8 cellular contexts compared by ENCODE assay signal in the genomic region with DNA sequence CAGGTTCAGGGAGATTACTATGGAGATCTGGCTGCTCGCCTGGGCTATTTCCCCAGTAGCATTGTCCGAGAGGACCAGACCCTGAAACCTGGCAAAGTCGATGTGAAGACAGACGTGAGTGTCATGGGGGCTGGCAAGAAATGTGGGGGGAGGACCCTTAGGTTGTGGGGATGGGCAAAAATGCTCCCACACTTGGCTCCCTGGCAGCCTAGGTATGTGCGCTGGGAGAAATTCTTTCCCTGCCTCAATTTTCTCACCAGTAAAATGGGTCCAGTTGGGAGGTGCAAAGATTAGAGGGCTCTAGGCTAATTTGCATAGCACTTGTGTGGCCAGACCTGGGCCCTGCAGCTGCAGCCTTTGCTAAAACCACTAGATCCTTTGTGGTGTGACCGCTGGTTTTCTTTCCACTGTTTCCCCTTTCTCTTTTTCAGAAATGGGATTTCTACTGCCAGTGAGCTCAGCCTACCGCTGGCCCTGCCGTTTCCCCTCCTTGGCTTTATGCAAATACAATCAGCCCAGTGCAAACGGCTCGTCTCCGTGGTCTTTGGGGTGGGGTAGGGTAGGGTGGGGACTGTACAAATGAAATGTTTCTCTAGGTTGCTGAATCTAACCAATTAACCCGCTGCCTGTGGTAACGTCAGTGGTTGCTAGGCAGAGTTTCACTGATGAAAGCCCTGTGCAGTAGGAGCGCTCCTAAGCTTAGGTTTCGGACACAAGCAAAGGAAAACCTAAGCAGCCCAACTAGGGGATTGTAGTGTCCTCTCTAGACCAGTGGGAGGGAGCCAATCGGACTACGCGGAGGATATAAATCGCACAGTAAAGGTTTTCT. TPM values are rescaled to one million over a fixed set of nuclear protein-coding genes. Genes with fewer than 3 reads are reported as not detected.
DNase-seq lines count a peak whose midpoint lies in the region; ATAC-seq and TF ChIP-seq lines count a peak whose summit lies in the region.

No MANE protein-coding gene starts in this region.

- peak overlapping the region; percentile 81 for H3K4me3 Mint-ChIP-seq in Caco-2 (ENCODE audit: unreplicated experiment)

- H3K4me3 ChIP-seq in Caco-2 (ENCODE audit: low read depth, low read length) (peak overlapping the region; percentile 64), HUES64 (ENCODE audit: low read length) (peak overlapping the region; percentile 79), OCI-LY1 (ENCODE audit: low read depth, low read length, poor library complexity, severe bottlenecking) (peak overlapping the region; percentile 73), epithelial cell of proximal tubule (ENCODE audit: low read depth, low read length) (peak overlapping the region; percentile 76)

- no peaks in the 10 kb centered on the region; the same call in 1 of the 2 replicates for H3K36me3 ChIP-seq in Caco-2 (ENCODE audit: control insufficient read depth, insufficient read depth, low read length)
- H3K36me3 ChIP-seq in HUES64 (ENCODE audit: insufficient read depth, low read length), result no peaks in the 10 kb centered on the region
- H3K36me3 ChIP-seq in OCI-LY1 (ENCODE audit: insufficient read depth, low read length), result peaks cover 8% of the 10 kb centered on the region

- CTCF ChIA-PET in Caco-2 (lab: Charles Lee), result interaction anchor here (0.9 to 3.3 kb wide), 11 partner anchors 21 to 313 kb away, joined by 3 to 49 read pairs (median 6); a partner anchor contains a TSS

- POLR2A ChIA-PET in Caco-2 (lab: Charles Lee), result interaction anchor here (0.5 to 3.2 kb wide), 26 partner anchors 11 to 1690 kb away, joined by 3 to 147 read pairs (median 5); a partner anchor contains a TSS

- intact Hi-C loops in Caco-2 (cut with micrococcal nuclease; ENCODE audit: unreplicated experiment), result loop anchor here (1.0 to 2.0 kb wide), 2 partner anchors 30 to 61 kb away; a partner anchor contains a TSS

- no peak for TF ChIP-seq CTCF in Caco-2 (IDR thresholded peaks at IDR 0.05; ENCODE audit: insufficient read depth in 1 of 2, low read depth in 1 of 2, low read length in 1 of 2, severe bottlenecking in 1 of 2, unreplicated experiment in 1 of 2)
- no peak for TF ChIP-seq CTCF in OCI-LY1 (IDR thresholded peaks at IDR 0.05; ENCODE audit: low read length)
- no peak for TF ChIP-seq CTCF in epithelial cell of proximal tubule (conservative IDR thresholded peaks at IDR 0.05; ENCODE audit: low read depth, low read length)

- no peaks in the 10 kb centered on the region for H4K20me1 ChIP-seq in OCI-LY1 (ENCODE audit: insufficient read depth, low read length)

- peak; percentile 58 for ATAC-seq in GM21526 (IDR thresholded peaks at IDR 0.05; ENCODE audit: low FRiP score, unreplicated experiment)

- H3K4me1 ChIP-seq in Caco-2 (peaks cover 6% of the 10 kb centered on the region; the same call in 1 of the 2 replicates), HUES64 (ENCODE audit: insufficient read depth, low read length) (peaks cover 6% of the 10 kb centered on the region; the same call in 1 of the 2 replicates), OCI-LY1 (ENCODE audit: insufficient read depth, low read length, severe bottlenecking) (peaks cover 52% of the 10 kb centered on the region)

- H3K9ac ChIP-seq in HUES64 (ENCODE audit: low read depth, low read length), result peak overlapping the region; percentile 94
- H3K9ac ChIP-seq in OCI-LY1 (ENCODE audit: low read length), result peak overlapping the region; percentile 86

- DNase-seq in Caco-2 (peak; percentile 91 to 95), activated T-cell treated with anti-CD3 and anti-CD28 coated beads for 24 hours (ENCODE audit: low read depth) (peak; percentile 82), epithelial cell of proximal tubule (ENCODE audit: low read depth) (peak; percentile 74), mucosa of gallbladder (ENCODE audit: low spot score) (peak; percentile 96)
- peak; percentile 82 for DNase-seq in stimulated activated CD8-positive, alpha-beta memory T cell treated with anti-CD3 and anti-CD28 coated beads, Interleukin-4, amount 100 ng/mL, for 4 hours (ENCODE audit: low read depth in 2 of 2, low spot score in 1 of 2)

- H3K4me1 Mint-ChIP-seq in Caco-2 (ENCODE audit: low read depth, unreplicated experiment), result peaks cover 18% of the 10 kb centered on the region

- no peaks in the 10 kb centered on the region for H3K27me3 Mint-ChIP-seq in Caco-2 (ENCODE audit: insufficient read depth, unreplicated experiment)

- H3K9me2 ChIP-seq in OCI-LY1 (ENCODE audit: low read depth, low read length), result no peaks in the 10 kb centered on the region

- BruUV-seq in Caco-2 (replicated peaks; lab: Mats Ljungman, UMichigan), result TSS peak; percentile 94

- H3K27me3 ChIP-seq in Caco-2 (replicated peaks; ENCODE audit: control insufficient read depth, insufficient read depth, low read length) (no peaks in the 10 kb centered on the region), HUES64 (ENCODE audit: insufficient read depth, low read length) (no peaks in the 10 kb centered on the region), OCI-LY1 (ENCODE audit: insufficient read depth, low read length) (no peaks in the 10 kb centered on the region)

- H3K79me2 ChIP-seq in OCI-LY1 (ENCODE audit: insufficient read depth, low read length), result no peaks in the 10 kb centered on the region

- H3K9me3 Mint-ChIP-seq in Caco-2 (ENCODE audit: unreplicated experiment), result no peaks in the 10 kb centered on the region

- no peaks in the 10 kb centered on the region for H3F3A ChIP-seq in OCI-LY1 (ENCODE audit: insufficient read depth, low read length)

- WGBS in HUES64, result 14% methylated on average over 19 of the region's 19 CpGs

- H3K27ac ChIP-seq in HUES64 (ENCODE audit: low read depth, low read length) (peak overlapping the region; percentile 100), OCI-LY1 (ENCODE audit: low read depth, low read length, poor library complexity, severe bottlenecking) (peak overlapping the region; percentile 99)

- H3K9me3 ChIP-seq in Caco-2 (no peaks in the 10 kb centered on the region), HUES64 (ENCODE audit: insufficient read depth, low read depth, low read length) (no peaks in the 10 kb centered on the region), OCI-LY1 (ENCODE audit: low read length) (no peaks in the 10 kb centered on the region)

- H3K27ac Mint-ChIP-seq in Caco-2 (ENCODE audit: unreplicated experiment), result peak overlapping the region; percentile 83

- peak overlapping the region; percentile 85 for H3K4me2 ChIP-seq in OCI-LY1 (ENCODE audit: low read length)

- no peak overlapping the region for H2AFZ ChIP-seq in OCI-LY1 (ENCODE audit: low read length)

- peaks cover 17% of the 10 kb centered on the region for H3K36me3 Mint-ChIP-seq in Caco-2 (ENCODE audit: insufficient read depth, unreplicated experiment)

RNA-seq across cellular contexts. Expression of a gene that starts 0.9 kb away (rescaled TPM):
- total RNA-seq in Caco-2 (2022) (19.9 and 21.5 TPM in 2 replicates), epithelial cell of proximal tubule (20.6 and 23.6 TPM in 2 replicates), mucosa of gallbladder (54.4 TPM)
- polyA plus RNA-seq in HUES64 (2013, experiment 1 of 2), result 17.6 TPM
- polyA plus RNA-seq in HUES64 (2013, experiment 2 of 2), result 19.7 TPM

RNA-seq across cellular contexts. Expression of a gene that starts 1.9 kb away (rescaled TPM):
- 1.1 and 1.3 TPM in 2 replicates for total RNA-seq in Caco-2 (2022)
- polyA plus RNA-seq in HUES64 (2013, experiment 1 of 2), result not detected
- not detected for polyA plus RNA-seq in HUES64 (2013, experiment 2 of 2)
- total RNA-seq in epithelial cell of proximal tubule, result 0.80 TPM in 1 of 2 replicates, not detected in the other
- total RNA-seq in mucosa of gallbladder, result 4.5 TPM

RNA-seq across cellular contexts. Expression of a gene that starts 21.8 kb away (rescaled TPM):
- total RNA-seq in Caco-2 (2022), result 135 and 144 TPM in 2 replicates
- polyA plus RNA-seq in HUES64 (2013, experiment 1 of 2), result 65.0 TPM
- 63.3 TPM for polyA plus RNA-seq in HUES64 (2013, experiment 2 of 2)
- 78.9 and 90.3 TPM in 2 replicates for total RNA-seq in epithelial cell of proximal tubule
- 114 TPM for total RNA-seq in mucosa of gallbladder

RNA-seq across cellular contexts. Expression of a gene that starts 26.2 kb away (rescaled TPM):
- 133 and 134 TPM in 2 replicates for total RNA-seq in Caco-2 (2022)
- polyA plus RNA-seq in HUES64 (2013, experiment 1 of 2), result 157 TPM
- polyA plus RNA-seq in HUES64 (2013, experiment 2 of 2), result 183 TPM
- total RNA-seq in epithelial cell of proximal tubule, result 169 and 202 TPM in 2 replicates
- 58.1 TPM for total RNA-seq in mucosa of gallbladder

RNA-seq across cellular contexts. Expression of a gene that starts 26.9 kb away (rescaled TPM):
- total RNA-seq in Caco-2 (2022) (28.0 and 29.2 TPM in 2 replicates), epithelial cell of proximal tubule (2.2 and 3.3 TPM in 2 replicates), mucosa of gallbladder (11.6 TPM)
- polyA plus RNA-seq in HUES64 (2013, experiment 1 of 2), result 13.5 TPM
- 17.6 TPM for polyA plus RNA-seq in HUES64 (2013, experiment 2 of 2)

Comparison
In these comparisons a context has a peak if more than half of its experiments do, and no peak if none do; other contexts are left out.
1. Peak in every context shown above with its lines: DNase-seq, ATAC-seq, H3K4me3 ChIP-seq and H3K27ac ChIP-seq.